Comparison of ENCODE assay signal across 12 cellular contexts in genomic region chr21:41315726-41316125, GRCh38. TPM values are rescaled to one million over a fixed set of nuclear protein-coding genes. Genes with fewer than 3 reads are reported as not detected.
"Had no signal": no experiment of that assay in that cellular context is flagged by ENCODE, and none has a peak within 500 bp of the region (broad histone marks: within the 10 kb centered on the region; RNA-seq: fewer than 3 reads in every experiment).

No MANE protein-coding gene starts in this region.

- H3K9me3 Mint-ChIP-seq: dendritic cell treated with granulocyte-macrophage colony-stimulating factor and Interleukin-4, amounts not matched to agents 40 ng/mL and 50 ng/mL, for 4 days; stimulated activated effector memory CD8-positive, alpha-beta T cell treated with anti-CD3 and anti-CD28 coated beads, Interleukin-12 subunit alpha, Interleukin-12 subunit beta, amount 100 ng/mL, for 72 hours had no signal

- DNase-seq: activated CD4-positive, alpha-beta T cell treated with anti-CD3 and anti-CD28 coated beads for 48 hours; activated naive CD4-positive, alpha-beta T cell treated with anti-CD3 and anti-CD28 coated beads, Interleukin-2, amount 50 U/mL, for 16 hours; central memory CD4-positive, alpha-beta T cell; mammary epithelial cell; T1000; WERI-Rb-1 had no signal

- H3K9me3 ChIP-seq: esophagus muscularis mucosa, tibial nerve had no signal

- FAIRE-seq: endometrium had no signal

- H3K4me1 Mint-ChIP-seq: stimulated activated effector memory CD8-positive, alpha-beta T cell treated with anti-CD3 and anti-CD28 coated beads, Interleukin-12 subunit alpha, Interleukin-12 subunit beta, amount 100 ng/mL, for 72 hours had no signal

- H3K27ac ChIP-seq: esophagus muscularis mucosa, WERI-Rb-1 had no signal

- H3K27ac Mint-ChIP-seq: dendritic cell treated with granulocyte-macrophage colony-stimulating factor and Interleukin-4, amounts not matched to agents 40 ng/mL and 50 ng/mL, for 4 days; stimulated activated effector memory CD8-positive, alpha-beta T cell treated with anti-CD3 and anti-CD28 coated beads, Interleukin-12 subunit alpha, Interleukin-12 subunit beta, amount 100 ng/mL, for 72 hours had no signal

- H3K4me3 Mint-ChIP-seq: dendritic cell treated with granulocyte-macrophage colony-stimulating factor and Interleukin-4, amounts not matched to agents 40 ng/mL and 50 ng/mL, for 4 days; stimulated activated effector memory CD8-positive, alpha-beta T cell treated with anti-CD3 and anti-CD28 coated beads, Interleukin-12 subunit alpha, Interleukin-12 subunit beta, amount 100 ng/mL, for 72 hours had no signal

- H3K36me3 ChIP-seq: esophagus muscularis mucosa, tibial nerve, WERI-Rb-1 had no signal

- H3K36me3 Mint-ChIP-seq: stimulated activated effector memory CD8-positive, alpha-beta T cell treated with anti-CD3 and anti-CD28 coated beads, Interleukin-12 subunit alpha, Interleukin-12 subunit beta, amount 100 ng/mL, for 72 hours had no signal

- ATAC-seq: stimulated activated effector memory CD8-positive, alpha-beta T cell treated with anti-CD3 and anti-CD28 coated beads, Interleukin-12 subunit alpha, Interleukin-12 subunit beta, amount 100 ng/mL, for 72 hours had no signal

RNA-seq across cellular contexts. Expression of gene FAM3B, which starts 0.9 kb away (rescaled TPM):
- total RNA-seq: fibroblast of villous mesenchyme, tibial nerve had no signal
- polyA plus RNA-seq: mammary epithelial cell had no signal

RNA-seq across cellular contexts. Expression of gene MX2, which starts 46.1 kb away (rescaled TPM):
- total RNA-seq: mammary epithelial cell had no signal
- polyA plus RNA-seq: mammary epithelial cell had no signal
